ENCODE assay signal across 9 cellular contexts in the genomic region with DNA sequence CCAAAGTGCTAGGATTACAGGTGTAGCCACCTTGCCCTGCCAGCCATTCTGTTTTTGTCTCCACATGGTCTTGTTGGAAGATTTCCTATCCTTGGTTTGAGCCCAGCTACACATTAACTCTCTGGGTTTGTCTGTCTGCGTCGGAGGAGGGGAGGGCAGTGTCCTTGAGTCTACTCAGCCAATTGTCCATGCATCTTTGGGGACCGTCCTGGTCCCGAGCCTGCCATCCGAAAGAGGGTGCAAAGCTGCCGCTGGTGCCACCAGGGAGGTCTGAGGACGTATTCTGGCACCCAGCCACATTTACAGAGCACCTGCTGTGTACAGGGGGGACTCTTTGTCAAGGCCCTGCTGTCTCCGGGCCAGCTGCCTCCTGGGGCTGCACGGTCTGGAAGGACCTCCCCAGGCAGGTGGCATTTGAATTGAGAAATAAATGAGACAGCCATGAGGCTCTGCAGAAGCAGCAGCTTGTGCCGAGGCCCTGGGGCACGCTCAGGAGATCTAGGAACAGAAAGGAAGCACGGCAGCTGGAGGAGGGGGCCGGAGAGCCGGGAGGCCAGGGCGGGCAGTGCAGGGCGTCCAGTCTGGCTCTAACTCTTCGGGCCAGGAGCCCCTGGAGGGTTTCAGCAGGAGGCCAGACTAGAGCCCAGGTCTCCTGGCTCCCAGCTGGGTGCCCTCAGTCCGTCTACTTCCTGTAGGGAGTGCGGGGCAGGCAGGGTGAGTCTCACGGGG. TPM values are rescaled to one million over a fixed set of nuclear protein-coding genes. Genes with fewer than 3 reads are reported as not detected.
DNase-seq lines count a peak whose midpoint lies in the region; ATAC-seq and TF ChIP-seq lines count a peak whose summit lies in the region.
"Had no signal": no experiment of that assay in that cellular context is flagged by ENCODE, and none has a peak within 500 bp of the region (broad histone marks: within the 10 kb centered on the region; RNA-seq: fewer than 3 reads in every experiment).

No MANE protein-coding gene starts in this region.

- ATAC-seq in upper lobe of left lung (ENCODE audit: low FRiP score in 2 of 2) (no peak), GM18873 (IDR thresholded peaks at IDR 0.05; ENCODE audit: low FRiP score, unreplicated experiment) (no peak), GM19328 (IDR thresholded peaks at IDR 0.05; ENCODE audit: unreplicated experiment) (no peak), GM21526 (IDR thresholded peaks at IDR 0.05; ENCODE audit: low FRiP score, unreplicated experiment) (no peak)

- no peaks in the 10 kb centered on the region for H3K9me3 Mint-ChIP-seq in MCF 10A (ENCODE audit: unreplicated experiment)

- TF ChIP-seq POLR2A in breast epithelium (IDR thresholded peaks at IDR 0.05): no peak
- no peak for TF ChIP-seq POLR2A in Peyer's patch (IDR thresholded peaks at IDR 0.05)
- TF ChIP-seq POLR2A in upper lobe of left lung (IDR thresholded peaks at IDR 0.05): no peak

- POLR2A ChIA-PET in MCF 10A (lab: Yijun Ruan, JAX): interaction anchor here (0.7 to 0.9 kb wide), 2 partner anchors 11 to 13 kb away, joined by 3 read pairs; partner anchors contain the start of gene MVD

- intact Hi-C loops in breast epithelium (cut with DNase I; ENCODE audit: low total_unique reads): no loop called here
- intact Hi-C loops in MCF 10A (cut with micrococcal nuclease): no loop called here

- WGBS in upper lobe of left lung, 2 donors: 76 to 87% methylated on average over 16 to 20 of the region's 20 CpGs

- H3K36me3 ChIP-seq in breast epithelium (no peaks in the 10 kb centered on the region), Peyer's patch (peaks cover 0 to 19% (median 0%) of the 10 kb centered on the region in 3 donors), upper lobe of left lung (peaks cover 0 to 29% (median 17%) of the 10 kb centered on the region in 4 donors)

- CTCF ChIA-PET in MCF 10A (lab: Yijun Ruan, JAX): no interaction called here

- TF ChIP-seq CTCF in breast epithelium (IDR thresholded peaks at IDR 0.05) (no peak), MCF 10A (IDR thresholded peaks at IDR 0.05; ENCODE audit: unreplicated experiment) (no peak), Peyer's patch (IDR thresholded peaks at IDR 0.05) (no peak), upper lobe of left lung (IDR thresholded peaks at IDR 0.05) (no peak)

- peak overlapping the region; percentile 84 to 86 (median 86) for H3K4me3 ChIP-seq in breast epithelium
- peak overlapping the region; percentile 77 to 92 (median 88) for H3K4me3 ChIP-seq in Peyer's patch
- H3K4me3 ChIP-seq in iPS-18c (ENCODE audit: insufficient read depth, low read depth, low read length): peak overlapping the region; percentile 87
- peak overlapping the region; percentile 71 to 91 (median 86) for H3K4me3 ChIP-seq in upper lobe of left lung

- BruUV-seq in MCF 10A (replicated peaks; lab: Mats Ljungman, UMichigan): no TSS peak

- DNase-seq in breast epithelium (ENCODE audit: low spot score in 2 of 2) (no peak), MCF 10A (ENCODE audit: unreplicated experiment) (no peak), Peyer's patch (peak in 1 of 3 donors; percentile 49), upper lobe of left lung (peak in 1 of 2 donors; percentile 73)

- H3K27me3 ChIP-seq in breast epithelium (no peaks in the 10 kb centered on the region), Peyer's patch (no peaks in the 10 kb centered on the region), upper lobe of left lung (no peaks in the 10 kb centered on the region)

- H3K4me1 ChIP-seq in breast epithelium: peaks cover 3% of the 10 kb centered on the region in 2 donors
- H3K4me1 ChIP-seq in Peyer's patch: peaks cover 0 to 40% (median 22%) of the 10 kb centered on the region in 4 donors
- H3K4me1 ChIP-seq in upper lobe of left lung: peaks cover 16 to 47% (median 28%) of the 10 kb centered on the region in 4 donors

- H3K4me3 Mint-ChIP-seq in MCF 10A (ENCODE audit: unreplicated experiment): no peak overlapping the region

- no peak overlapping the region for H3K27ac Mint-ChIP-seq in MCF 10A (ENCODE audit: low read depth, unreplicated experiment)

- no peak for TF ChIP-seq EP300 in upper lobe of left lung (IDR thresholded peaks at IDR 0.05)

- peaks cover 2% of the 10 kb centered on the region for H3K36me3 Mint-ChIP-seq in MCF 10A (ENCODE audit: insufficient read depth, unreplicated experiment)

- H3K9me3 ChIP-seq in breast epithelium (no peaks in the 10 kb centered on the region), Peyer's patch (no peaks in the 10 kb centered on the region), iPS-18c (ENCODE audit: control insufficient read depth, insufficient read depth, low read length) (no peaks in the 10 kb centered on the region), upper lobe of left lung (no peaks in the 10 kb centered on the region)

- peak overlapping the region in 1 of 2 donors; percentile 71 for H3K27ac ChIP-seq in breast epithelium
- H3K27ac ChIP-seq in Peyer's patch: peak overlapping the region in 3 of 4 donors; percentile 91 to 96 (median 94)
- H3K27ac ChIP-seq in upper lobe of left lung: peak overlapping the region; percentile 87 to 97 (median 92)
- H3K27ac ChIP-seq: SK-N-MC had no signal

- H3K4me1 Mint-ChIP-seq in MCF 10A (ENCODE audit: insufficient read depth, unreplicated experiment): no peaks in the 10 kb centered on the region

- no peaks in the 10 kb centered on the region for H3K27me3 Mint-ChIP-seq in MCF 10A (ENCODE audit: insufficient read depth, unreplicated experiment)

RNA-seq across cellular contexts. Expression of gene CYBA, which starts 1.5 kb away (rescaled TPM):
- 100 to 1,000 TPM; 138 to 194 (median 180) TPM for total RNA-seq in breast epithelium
- 0.54 and 0.84 TPM in 2 replicates for total RNA-seq in MCF 10A (2022)
- 100 to 1,000 TPM; 131 to 162 (median 141) TPM for total RNA-seq in Peyer's patch
- 100 to 1,000 TPM; 213 to 472 (median 322) TPM for total RNA-seq in upper lobe of left lung

RNA-seq across cellular contexts. Expression of gene IL17C, which starts 11.0 kb away (rescaled TPM):
- total RNA-seq in breast epithelium (not detected), MCF 10A (2022) (not detected in 2 replicates), Peyer's patch (not detected), upper lobe of left lung (under 1 TPM in 2 of 6 donors, not detected in 4; 0.40 to 0.76 TPM)

RNA-seq across cellular contexts. Expression of gene MVD, which starts 13.5 kb away (rescaled TPM):
- total RNA-seq in breast epithelium (10 to 100 TPM; 17.4 to 21.3 (median 19.0) TPM), MCF 10A (2022) (30.3 and 32.4 TPM in 2 replicates), Peyer's patch (100 to 1,000 TPM in 1 of 4 donors, 10 to 100 TPM in 3; 36.8 to 107 (median 60.6) TPM), upper lobe of left lung (100 to 1,000 TPM in 2 of 6 donors, 10 to 100 TPM in 4; 38.1 to 114 (median 90.5) TPM)

RNA-seq across cellular contexts. Expression of gene SNAI3, which starts 36.9 kb away (rescaled TPM):
- total RNA-seq in breast epithelium (under 1 TPM; 0.66 to 0.96 (median 0.73) TPM), MCF 10A (2022) (not detected in 2 replicates), Peyer's patch (under 1 TPM in 2 of 4 donors, not detected in 2; 0.70 to 0.80 TPM), upper lobe of left lung (1 to 10 TPM in 4 of 6 donors, under 1 TPM in 1, not detected in 1; 0.78 to 8.1 (median 7.0) TPM)

RNA-seq across cellular contexts. Expression of gene RNF166, which starts 56.8 kb away (rescaled TPM):
- total RNA-seq in breast epithelium: 10 to 100 TPM; 19.2 to 22.0 (median 21.9) TPM
- 17.5 and 18.5 TPM in 2 replicates for total RNA-seq in MCF 10A (2022)
- total RNA-seq in Peyer's patch: 10 to 100 TPM; 14.5 to 64.4 (median 23.1) TPM
- total RNA-seq in upper lobe of left lung: 100 to 1,000 TPM in 1 of 6 donors, 10 to 100 TPM in 5; 23.2 to 101 (median 64.6) TPM

Comparison
In these comparisons a context has a peak if more than half of its experiments do, and no peak if none do; other contexts are left out.
1. RNA of gene CYBA, which starts 1.5 kb away (total RNA-seq): 213 to 472 TPM in upper lobe of left lung, 138 to 194 TPM in breast epithelium and 131 to 162 TPM in Peyer's patch; 0.54 to 0.84 TPM in MCF 10A; every median in the first group is over 10 times any median in the second.
2. Peak in every context shown above with its lines, with median percentiles within 50 percentile points of each other: H3K4me3 ChIP-seq.